ENCODE assay signal across 12 cellular contexts in genomic region chr3:123695152-123695551, GRCh38.
DNase-seq lines count a peak whose midpoint lies in the region; ATAC-seq and TF ChIP-seq lines count a peak whose summit lies in the region.
"Had no signal": no experiment of that assay in that cellular context is flagged by ENCODE, and none has a peak within 500 bp of the region (broad histone marks: within the 10 kb centered on the region; RNA-seq: fewer than 3 reads in every experiment).

No MANE protein-coding gene starts in this region.

- peaks cover 35% of the 10 kb centered on the region for H3K4me1 Mint-ChIP-seq in GM23338
- peaks cover 53% of the 10 kb centered on the region for H3K4me1 Mint-ChIP-seq in dendritic cell treated with granulocyte-macrophage colony-stimulating factor and Interleukin-4, amounts not matched to agents 40 ng/mL and 50 ng/mL, for 4 days (ENCODE audit: low read depth)
- H3K4me1 Mint-ChIP-seq: immature natural killer cell, T-cell had no signal

- ATAC-seq in GM23338 (peak; percentile 15), HG03280 (IDR thresholded peaks at IDR 0.05; ENCODE audit: unreplicated experiment) (no peak), HG03460 (IDR thresholded peaks at IDR 0.05; ENCODE audit: unreplicated experiment) (no peak)
- ATAC-seq: T-cell had no signal

- H4K20me1 ChIP-seq in GM23338 (replicated peaks; ENCODE audit: insufficient read depth), result no peaks in the 10 kb centered on the region

- no peaks in the 10 kb centered on the region for H3K79me2 ChIP-seq in GM23338 (replicated peaks; ENCODE audit: insufficient read depth)

- H3F3A ChIP-seq in GM23338 (replicated peaks; ENCODE audit: low read depth), result no peaks in the 10 kb centered on the region

- H3K27ac ChIP-seq in GM23338 (ENCODE audit: low read depth) (no peak overlapping the region), spleen (peak overlapping the region in 7 of 8 donors; percentile 49 to 80 (median 65))

- H3K27me3 Mint-ChIP-seq in GM23338 (ENCODE audit: insufficient read depth, low read depth, poor library complexity), result peaks cover 2% of the 10 kb centered on the region
- H3K27me3 Mint-ChIP-seq in dendritic cell treated with granulocyte-macrophage colony-stimulating factor and Interleukin-4, amounts not matched to agents 40 ng/mL and 50 ng/mL, for 4 days, result peaks cover 5% of the 10 kb centered on the region

- H3K9me3 Mint-ChIP-seq in GM23338, result no peaks in the 10 kb centered on the region
- H3K9me3 Mint-ChIP-seq in dendritic cell treated with granulocyte-macrophage colony-stimulating factor and Interleukin-4, amounts not matched to agents 40 ng/mL and 50 ng/mL, for 4 days, result no peaks in the 10 kb centered on the region
- H3K9me3 Mint-ChIP-seq: immature natural killer cell, T-cell had no signal

- H3K27ac Mint-ChIP-seq in GM23338, result no peak overlapping the region
- H3K27ac Mint-ChIP-seq in dendritic cell treated with granulocyte-macrophage colony-stimulating factor and Interleukin-4, amounts not matched to agents 40 ng/mL and 50 ng/mL, for 4 days, result peak overlapping the region; percentile 91
- H3K27ac Mint-ChIP-seq: T-cell had no signal

- H3K4me3 Mint-ChIP-seq in GM23338, result no peak overlapping the region
- H3K4me3 Mint-ChIP-seq in dendritic cell treated with granulocyte-macrophage colony-stimulating factor and Interleukin-4, amounts not matched to agents 40 ng/mL and 50 ng/mL, for 4 days, result no peak overlapping the region
- H3K4me3 Mint-ChIP-seq: immature natural killer cell, T-cell had no signal

- H3K36me3 ChIP-seq in GM23338 (ENCODE audit: insufficient read depth), result no peaks in the 10 kb centered on the region
- peaks cover 0 to 15% (median 0%) of the 10 kb centered on the region in 6 donors for H3K36me3 ChIP-seq in spleen

- no peaks in the 10 kb centered on the region for H3K9me2 ChIP-seq in GM23338 (ENCODE audit: insufficient read depth)

- H3K4me1 ChIP-seq in GM23338 (ENCODE audit: insufficient read depth) (no peaks in the 10 kb centered on the region), spleen (peaks cover 0 to 57% (median 24%) of the 10 kb centered on the region in 6 donors)

- peak overlapping the region; percentile 32; the same call in 1 of the 2 replicates for H3K4me2 ChIP-seq in GM23338

- H3K4me3 ChIP-seq in GM23338, result no peak overlapping the region
- peak overlapping the region in 6 of 8 donors; percentile 7 to 64 (median 42) for H3K4me3 ChIP-seq in spleen

- WGBS in spleen, 5 donors, result 58 to 81% (median 66%) methylated on average over 2 of the region's 2 CpGs

- H3K27me3 ChIP-seq in GM23338 (ENCODE audit: insufficient read depth) (no peaks in the 10 kb centered on the region), spleen (replicated peaks in 1 of 7) (peaks cover 0 to 4% (median 0%) of the 10 kb centered on the region in 7 donors)

- H2AFZ ChIP-seq in GM23338, result no peak overlapping the region

- TF ChIP-seq CTCF in GM23338 (conservative IDR thresholded peaks at IDR 0.05; ENCODE audit: low read depth in 2 of 2), result no peak
- no peak for TF ChIP-seq CTCF in spleen (IDR thresholded peaks at IDR 0.05 in 8 of 11, conservative IDR thresholded peaks at IDR 0.05 in 3 of 11)

- H3K9me3 ChIP-seq in spleen, result no peaks in the 10 kb centered on the region

- intact Hi-C loops in dendritic cell treated with granulocyte-macrophage colony-stimulating factor and Interleukin-4, amounts not matched to agents 40 ng/mL and 50 ng/mL, for 4 days (cut with micrococcal nuclease), result no loop called here
- intact Hi-C loops in spleen (cut with DNase I; ENCODE audit: low total_unique reads), result no loop called here

- DNase-seq in GM23338 (ENCODE audit: low spot score), result no peak
- DNase-seq in lung microvascular endothelial cell (ENCODE audit: low read depth in 2 of 2), result peak; percentile 33 to 69
- DNase-seq in spleen, result no peak
- DNase-seq in central memory CD4-positive, alpha-beta T cell, result no peak
- DNase-seq in activated naive CD4-positive, alpha-beta T cell treated with Interleukin-2 at 50 U/mL for 16 hours, result no peak
- DNase-seq: activated CD4-positive, alpha-beta T cell treated with anti-CD3 and anti-CD28 coated beads for 4 hours; immature natural killer cell; NCI-H345; T-cell had no signal

- H3K36me3 Mint-ChIP-seq in GM23338 (ENCODE audit: low read depth), result no peaks in the 10 kb centered on the region; the same call in 2 of the 3 replicates
- H3K36me3 Mint-ChIP-seq in dendritic cell treated with granulocyte-macrophage colony-stimulating factor and Interleukin-4, amounts not matched to agents 40 ng/mL and 50 ng/mL, for 4 days (ENCODE audit: low read depth), result no peaks in the 10 kb centered on the region
- H3K36me3 Mint-ChIP-seq: immature natural killer cell, T-cell had no signal

- no peak for TF ChIP-seq POLR2A in spleen (IDR thresholded peaks at IDR 0.05)

TF ChIP-seq in GM23338, 12 proteins besides CTCF, POLR2A, EP300 and RAD21 (continues in another document):
- TF ChIP-seq CREB1 (CRISPR knock-in tag; IDR thresholded peaks at IDR 0.05; ENCODE audit: low read depth) (no peak), POLR2AphosphoS5 (IDR thresholded peaks at IDR 0.05; ENCODE audit: low read depth) (no peak), EZH2phosphoT487 (IDR thresholded peaks at IDR 0.05; ENCODE audit: unreplicated experiment) (no peak), JUNB (IDR thresholded peaks at IDR 0.05; ENCODE audit: unreplicated experiment) (no peak), NANOG (IDR thresholded peaks at IDR 0.05; ENCODE audit: borderline replicate concordance) (no peak), ETS1 (IDR thresholded peaks at IDR 0.05) (no peak), REST (IDR thresholded peaks at IDR 0.05; ENCODE audit: unreplicated experiment) (no peak), EZH2 (IDR thresholded peaks at IDR 0.05; ENCODE audit: low read depth, unreplicated experiment) (no peak), ZNF331 (CRISPR knock-in tag; IDR thresholded peaks at IDR 0.05; ENCODE audit: low read depth) (no peak), ZNF114 (CRISPR knock-in tag; IDR thresholded peaks at IDR 0.05) (no peak), STAT1 (IDR thresholded peaks at IDR 0.05; ENCODE audit: unreplicated experiment) (no peak)

Comparison
In these comparisons a context has a peak if more than half of its experiments do, and no peak if none do; other contexts are left out.
1. DNase-seq: peak in lung microvascular endothelial cell (2 of 2); none in GM23338 (single experiment), spleen (single experiment), central memory CD4-positive, alpha-beta T cell (single experiment) and activated naive CD4-positive, alpha-beta T cell treated with Interleukin-2 at 50 U/mL for 16 hours (single experiment).